9 cellular contexts compared by ENCODE assay signal in genomic region chr3:134873789-134874188, GRCh38.
"Had no signal": no experiment of that assay in that cellular context is flagged by ENCODE, and none has a peak within 500 bp of the region (broad histone marks: within the 10 kb centered on the region; RNA-seq: fewer than 3 reads in every experiment).

No MANE protein-coding gene starts in this region.

- FAIRE-seq: H1 had no signal

- H3K4me1 ChIP-seq: HAP-1 had no signal

- H3K4me3 ChIP-seq: GM23338, HAP-1 had no signal

- H3K9ac ChIP-seq: KMS-11 had no signal

- H3K9me3 ChIP-seq: HAP-1 had no signal

- ATAC-seq: GM23338, HCT116 had no signal

- H3K36me3 ChIP-seq: HAP-1 had no signal

- H3K27ac ChIP-seq: HL-60, KMS-11 had no signal

- H2AFZ ChIP-seq: GM23338 had no signal

- H3K4me2 ChIP-seq: GM23338, KMS-11 had no signal

- DNase-seq: H7, HFFc6, KBM-7 had no signal
